In the genomic region with DNA sequence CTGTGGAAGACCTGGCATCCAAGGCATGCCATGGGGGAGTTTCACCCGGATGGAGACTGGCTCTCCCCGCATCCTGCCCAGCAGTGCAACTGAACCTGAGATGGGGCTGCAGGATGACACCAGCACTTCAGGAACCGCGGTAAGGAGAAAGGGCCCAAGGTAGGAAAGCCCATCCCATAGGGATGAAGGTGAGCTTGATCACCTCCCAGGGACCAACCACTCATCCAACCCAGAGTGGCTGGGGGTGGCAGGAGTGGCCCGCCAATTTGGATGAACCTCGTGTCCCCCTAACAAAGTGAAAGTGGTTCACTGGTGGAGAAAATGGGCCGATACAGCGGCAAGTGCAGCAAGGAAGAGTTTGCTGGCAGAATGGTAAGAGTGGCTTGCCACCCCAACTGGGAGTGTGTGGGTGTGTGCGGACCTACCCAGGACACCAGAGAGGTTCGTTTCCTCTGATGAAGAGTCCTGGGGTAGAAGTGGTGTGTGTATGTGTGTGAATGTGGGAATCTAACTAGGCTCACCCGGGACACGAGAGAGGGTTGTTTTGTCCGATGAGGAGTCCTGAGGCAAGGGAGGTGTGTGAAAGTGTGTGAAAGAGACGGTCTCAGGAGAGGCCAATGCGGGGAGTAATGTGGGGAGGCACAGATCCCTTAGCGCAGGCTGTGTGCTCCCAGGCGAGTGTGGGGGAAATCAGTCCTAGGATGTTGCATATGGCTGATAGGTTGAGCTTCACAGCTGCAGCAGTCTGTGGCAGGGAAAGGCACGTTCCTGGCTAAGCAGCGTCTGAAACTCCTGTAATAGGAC, we compare ENCODE assay signal across 8 cellular contexts. TPM values are rescaled to one million over a fixed set of nuclear protein-coding genes. Genes with fewer than 3 reads are reported as not detected.
DNase-seq lines count a peak whose midpoint lies in the region; ATAC-seq, FAIRE-seq and TF ChIP-seq lines count a peak whose summit lies in the region.

No MANE protein-coding gene starts in this region.

- no peak for TF ChIP-seq POLR2A in uterus (IDR thresholded peaks at IDR 0.05)

- H3K36me3 ChIP-seq in bronchial epithelial cell (ENCODE audit: control insufficient read depth, insufficient read depth, low read length) (no peaks in the 10 kb centered on the region), uterus (no peaks in the 10 kb centered on the region)

- no peaks in the 10 kb centered on the region for H3K9me3 Mint-ChIP-seq in activated naive CD4-positive, alpha-beta T cell treated with anti-CD3 and anti-CD28 coated beads, Interleukin-2, amount 10 ng/mL, durations not matched to agents 7 days and 5 days
- no peaks in the 10 kb centered on the region for H3K9me3 Mint-ChIP-seq in memory B cell

- peaks cover 0 to 4% of the 10 kb centered on the region in 2 donors for H3K4me1 ChIP-seq in uterus

- H3K9me3 ChIP-seq in uterus = no peaks in the 10 kb centered on the region

- H3K27me3 ChIP-seq in bronchial epithelial cell (ENCODE audit: control insufficient read depth, insufficient read depth, low read length) = no peaks in the 10 kb centered on the region
- H3K27me3 ChIP-seq in uterus = no peaks in the 10 kb centered on the region

- TF ChIP-seq CTCF in bronchial epithelial cell (IDR thresholded peaks at IDR 0.05; ENCODE audit: insufficient read depth, low read length, severe bottlenecking) = no peak
- TF ChIP-seq CTCF in uterus (IDR thresholded peaks at IDR 0.05) = no peak

- FAIRE-seq in bronchial epithelial cell (lab: Jason Lieb, UNC) = no peak

- no peak for DNase-seq in activated naive CD4-positive, alpha-beta T cell treated with anti-CD3 and anti-CD28 coated beads, Interleukin-2, amount 10 ng/mL, durations not matched to agents 7 days and 5 days
- DNase-seq in activated naive CD4-positive, alpha-beta T cell treated with anti-CD3 and anti-CD28 coated beads, Interleukin-2, amount 50 U/mL, for 16 hours = no peak
- DNase-seq in bronchial epithelial cell (ENCODE audit: low read depth) (no peak), memory B cell (ENCODE audit: low spot score in 2 of 2) (no peak), uterus (peak; percentile 31 to 44), hepatic stellate cell (ENCODE audit: low spot score) (no peak), NK-92 (lab: John Stamatoyannopoulos, UW; ENCODE audit: unreplicated experiment) (no peak)

- H3K4me3 Mint-ChIP-seq in activated naive CD4-positive, alpha-beta T cell treated with anti-CD3 and anti-CD28 coated beads, Interleukin-2, amount 10 ng/mL, durations not matched to agents 7 days and 5 days = peak overlapping the region; percentile 35
- H3K4me3 Mint-ChIP-seq in memory B cell = peak overlapping the region; percentile 87

- H3K27ac ChIP-seq in uterus = peak overlapping the region; percentile 89 to 94

- H3K27me3 Mint-ChIP-seq in activated naive CD4-positive, alpha-beta T cell treated with anti-CD3 and anti-CD28 coated beads, Interleukin-2, amount 10 ng/mL, durations not matched to agents 7 days and 5 days = no peaks in the 10 kb centered on the region
- no peaks in the 10 kb centered on the region for H3K27me3 Mint-ChIP-seq in memory B cell

- intact Hi-C loops in uterus (cut with DNase I; ENCODE audit: low total_unique reads) = no loop called here

- H3K27ac Mint-ChIP-seq in activated naive CD4-positive, alpha-beta T cell treated with anti-CD3 and anti-CD28 coated beads, Interleukin-2, amount 10 ng/mL, durations not matched to agents 7 days and 5 days = peak overlapping the region; percentile 6
- peak overlapping the region; percentile 84 for H3K27ac Mint-ChIP-seq in memory B cell

- peak; percentile 35 for ATAC-seq in memory B cell (ENCODE audit: low read depth)
- no peak for ATAC-seq in HG03108 (IDR thresholded peaks at IDR 0.05; ENCODE audit: unreplicated experiment)

- H3K4me1 Mint-ChIP-seq in activated naive CD4-positive, alpha-beta T cell treated with anti-CD3 and anti-CD28 coated beads, Interleukin-2, amount 10 ng/mL, durations not matched to agents 7 days and 5 days = peaks cover 28% of the 10 kb centered on the region
- H3K4me1 Mint-ChIP-seq in memory B cell = peaks cover 22% of the 10 kb centered on the region

- H3K36me3 Mint-ChIP-seq in activated naive CD4-positive, alpha-beta T cell treated with anti-CD3 and anti-CD28 coated beads, Interleukin-2, amount 10 ng/mL, durations not matched to agents 7 days and 5 days = no peaks in the 10 kb centered on the region
- peaks cover 4% of the 10 kb centered on the region for H3K36me3 Mint-ChIP-seq in memory B cell

- CTCF ChIA-PET in activated naive CD4-positive, alpha-beta T cell treated with anti-CD3 and anti-CD28 coated beads, Interleukin-2, amount 10 ng/mL, durations not matched to agents 7 days and 5 days (lab: Charles Lee) = no interaction called here

- peak overlapping the region; percentile 9 for H3K4me3 ChIP-seq in bronchial epithelial cell (ENCODE audit: low read depth, low read length)
- H3K4me3 ChIP-seq in uterus = peak overlapping the region; percentile 39 to 78

RNA-seq across cellular contexts. Expression of a gene that starts 22.6 kb away (rescaled TPM):
- total RNA-seq in bronchial epithelial cell = under 0.01 and 0.26 TPM in 2 replicates
- total RNA-seq in uterus = 1 to 10 TPM in 2 of 4 donors, under 1 TPM in 2; 0.14 to 4.7 (median 1.9) TPM

Comparison
In these comparisons a context has a peak if more than half of its experiments do, and no peak if none do; other contexts are left out.
1. DNase-seq: peak in uterus (2 of 2); none in activated naive CD4-positive, alpha-beta T cell treated with anti-CD3 and anti-CD28 coated beads, Interleukin-2, amount 10 ng/mL, durations not matched to agents 7 days and 5 days (single experiment), activated naive CD4-positive, alpha-beta T cell treated with anti-CD3 and anti-CD28 coated beads, Interleukin-2, amount 50 U/mL, for 16 hours (single experiment), bronchial epithelial cell (single experiment), memory B cell (0 of 2), hepatic stellate cell (single experiment) and NK-92 (single experiment).